ENCODE assay signal across 1 cellular context in genomic region chr2:11133238-11133935, GRCh38.
TF ChIP-seq lines count a peak whose summit lies in the region.

No MANE protein-coding gene starts in this region.

TF ChIP-seq in HepG2, 621 proteins besides CTCF, POLR2A, EP300 and RAD21 (continued from another document and continues in another):
- TF ChIP-seq PRDM15 (CRISPR knock-in tag; IDR thresholded peaks at IDR 0.05) (no peak), RARA (CRISPR knock-in tag; IDR thresholded peaks at IDR 0.05) (no peak), ZNF543 (CRISPR knock-in tag; IDR thresholded peaks at IDR 0.05) (0 out of 2 replicates have a peak, but pooled peaks have one; percentile 38), CBX5 (CRISPR knock-in tag; IDR thresholded peaks at IDR 0.05; ENCODE audit: borderline replicate concordance) (no peak), ATF7 (IDR thresholded peaks at IDR 0.05) (no peak), ATF7 (CRISPR knock-in tag; IDR thresholded peaks at IDR 0.05) (0 out of 2 replicates have a peak, but pooled peaks have one; percentile 6), RFXANK (CRISPR knock-in tag; IDR thresholded peaks at IDR 0.05) (no peak), ATF2 (CRISPR knock-in tag; IDR thresholded peaks at IDR 0.05) (no peak), ARID3A (IDR thresholded peaks at IDR 0.05; ENCODE audit: low read depth, low read length) (no peak), ZSCAN29 (CRISPR knock-in tag; conservative IDR thresholded peaks at IDR 0.05) (no peak), IRF9 (CRISPR knock-in tag; IDR thresholded peaks at IDR 0.05; ENCODE audit: borderline replicate concordance) (0 out of 2 replicates have a peak, but pooled peaks have one; percentile 44), ZNF883 (CRISPR knock-in tag; IDR thresholded peaks at IDR 0.05; ENCODE audit: not compliant biosample characterization) (peak; percentile 12), ZNF530 (CRISPR knock-in tag; IDR thresholded peaks at IDR 0.05; ENCODE audit: low read depth) (no peak), TBX3 (IDR thresholded peaks at IDR 0.05; ENCODE audit: borderline replicate concordance) (no peak), ZNF343 (CRISPR knock-in tag; IDR thresholded peaks at IDR 0.05) (no peak; the same call in 1 of the 2 replicates), ZMYM4 (CRISPR knock-in tag; IDR thresholded peaks at IDR 0.05) (0 out of 2 replicates have a peak, but pooled peaks have one; percentile 0), CHCHD3 (CRISPR knock-in tag; IDR thresholded peaks at IDR 0.05) (peak; percentile 19; the same call in 1 of the 2 replicates), ZNF234 (CRISPR knock-in tag; conservative IDR thresholded peaks at IDR 0.05) (no peak), SMAD9 (CRISPR knock-in tag; IDR thresholded peaks at IDR 0.05) (0 out of 2 replicates have a peak, but pooled peaks have one; percentile 19), ZNF749 (CRISPR knock-in tag; IDR thresholded peaks at IDR 0.05; ENCODE audit: borderline replicate concordance) (0 out of 2 replicates have a peak, but pooled peaks have one; percentile 4), CEBPZ (IDR thresholded peaks at IDR 0.05; ENCODE audit: low read length) (no peak), ZNF816 (CRISPR knock-in tag; IDR thresholded peaks at IDR 0.05; ENCODE audit: borderline replicate concordance) (no peak), SOX5 (CRISPR knock-in tag; IDR thresholded peaks at IDR 0.05; ENCODE audit: borderline replicate concordance) (no peak), MAZ (IDR thresholded peaks at IDR 0.05; ENCODE audit: borderline replicate concordance, low read depth, low read length) (no peak), MAZ (CRISPR knock-in tag; IDR thresholded peaks at IDR 0.05; ENCODE audit: low read depth) (peak; percentile 36; the same call in 1 of the 2 replicates), SIN3A (IDR thresholded peaks at IDR 0.05; ENCODE audit: borderline replicate concordance, low read depth, low read length) (no peak), ZBTB42 (CRISPR knock-in tag; IDR thresholded peaks at IDR 0.05) (0 out of 2 replicates have a peak, but pooled peaks have one; percentile 49), CBFB (CRISPR knock-in tag; IDR thresholded peaks at IDR 0.05) (0 out of 2 replicates have a peak, but pooled peaks have one; percentile 35), GATAD2A (CRISPR knock-in tag; IDR thresholded peaks at IDR 0.05) (no peak), ZNF501 (CRISPR knock-in tag; IDR thresholded peaks at IDR 0.05) (peak; percentile 74), TOE1 (CRISPR knock-in tag; IDR thresholded peaks at IDR 0.05) (no peak), KLF13 (CRISPR knock-in tag; IDR thresholded peaks at IDR 0.05) (peak; percentile 83; the same call in 1 of the 2 replicates), ZNF546 (CRISPR knock-in tag; conservative IDR thresholded peaks at IDR 0.05) (peak; percentile 77; the same call in 1 of the 2 replicates), ZBTB43 (CRISPR knock-in tag; conservative IDR thresholded peaks at IDR 0.05) (0 out of 2 replicates have a peak, but pooled peaks have one; percentile 0), ZNF296 (CRISPR knock-in tag; conservative IDR thresholded peaks at IDR 0.05) (peak; percentile 17; the same call in 1 of the 2 replicates), SP140L (CRISPR knock-in tag; IDR thresholded peaks at IDR 0.05; ENCODE audit: borderline replicate concordance) (no peak), ZNF280D (CRISPR knock-in tag; IDR thresholded peaks at IDR 0.05) (no peak; the same call in 1 of the 2 replicates), MEF2D (CRISPR knock-in tag; IDR thresholded peaks at IDR 0.05) (no peak), DNMT1 (CRISPR knock-in tag; IDR thresholded peaks at IDR 0.05) (0 out of 2 replicates have a peak, but pooled peaks have one; percentile 55), ZNF713 (CRISPR knock-in tag; IDR thresholded peaks at IDR 0.05) (0 out of 2 replicates have a peak, but pooled peaks have one; percentile 87), MXD4 (CRISPR knock-in tag; IDR thresholded peaks at IDR 0.05) (no peak), ZFP91 (CRISPR knock-in tag; IDR thresholded peaks at IDR 0.05; ENCODE audit: borderline replicate concordance) (peak; percentile 64; the same call in 1 of the 2 replicates), ZKSCAN1 (IDR thresholded peaks at IDR 0.05; ENCODE audit: low read length) (no peak), SRY (CRISPR knock-in tag; IDR thresholded peaks at IDR 0.05) (0 out of 2 replicates have a peak, but pooled peaks have one; percentile 23), ZNF790 (CRISPR knock-in tag; IDR thresholded peaks at IDR 0.05; ENCODE audit: borderline replicate concordance) (no peak)
